ENCODE assay signal across 1 cellular context in the genomic region with DNA sequence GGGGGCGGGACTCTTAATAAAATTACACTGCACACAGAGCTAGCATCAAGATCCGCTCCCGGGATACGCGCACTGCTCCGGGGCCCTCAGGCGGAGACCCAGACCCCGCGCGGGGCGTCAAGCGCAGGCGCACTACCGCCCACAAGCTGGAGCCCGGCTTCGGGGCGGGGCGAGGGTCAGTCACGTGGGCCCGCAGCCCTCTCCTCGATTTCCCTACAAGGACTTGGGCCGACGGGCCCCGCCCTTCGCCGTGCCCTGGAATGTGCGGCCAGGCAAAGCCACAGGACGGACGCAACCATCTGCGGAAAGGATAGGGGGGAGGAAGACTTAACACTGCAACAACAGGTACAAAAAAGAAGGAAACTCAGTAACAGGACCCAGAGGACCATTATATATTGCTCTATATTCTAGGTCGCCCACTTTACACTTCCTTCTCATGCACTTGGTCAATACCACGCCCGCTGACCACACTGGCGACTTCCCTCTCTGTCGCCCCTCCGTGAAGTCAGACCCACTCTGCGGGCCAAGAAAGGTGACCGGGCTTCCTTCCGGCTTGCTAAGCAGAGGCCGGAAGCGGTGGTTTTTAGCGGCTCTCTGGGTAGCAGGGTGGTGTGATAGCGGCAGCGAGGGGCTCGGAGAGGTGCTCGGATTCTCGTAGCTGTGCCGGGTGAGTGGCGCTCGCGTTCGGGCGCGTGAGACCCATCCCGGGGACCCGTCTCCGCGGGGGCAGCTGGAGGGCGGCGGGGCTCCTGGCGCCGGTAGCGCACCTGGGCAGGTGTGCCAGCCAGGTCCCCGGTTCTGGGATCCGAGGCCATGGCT.
TF ChIP-seq lines count a peak whose summit lies in the region.

Gene MYL12A (plus strand): TSS at position 559 of the 819 bp plus-strand sequence. CDS start 5,447 bp downstream, outside the sequence.

TF ChIP-seq in HepG2, 621 proteins besides CTCF, POLR2A, EP300 and RAD21 (continued from another document and continues in another):
- TF ChIP-seq ZNF792 (CRISPR knock-in tag; IDR thresholded peaks at IDR 0.05): 0 out of 2 replicates have a peak, but pooled peaks have one; percentile 26
- TF ChIP-seq ZUFSP (CRISPR knock-in tag; IDR thresholded peaks at IDR 0.05; ENCODE audit: borderline replicate concordance): no peak
- TF ChIP-seq, protein P1, sequence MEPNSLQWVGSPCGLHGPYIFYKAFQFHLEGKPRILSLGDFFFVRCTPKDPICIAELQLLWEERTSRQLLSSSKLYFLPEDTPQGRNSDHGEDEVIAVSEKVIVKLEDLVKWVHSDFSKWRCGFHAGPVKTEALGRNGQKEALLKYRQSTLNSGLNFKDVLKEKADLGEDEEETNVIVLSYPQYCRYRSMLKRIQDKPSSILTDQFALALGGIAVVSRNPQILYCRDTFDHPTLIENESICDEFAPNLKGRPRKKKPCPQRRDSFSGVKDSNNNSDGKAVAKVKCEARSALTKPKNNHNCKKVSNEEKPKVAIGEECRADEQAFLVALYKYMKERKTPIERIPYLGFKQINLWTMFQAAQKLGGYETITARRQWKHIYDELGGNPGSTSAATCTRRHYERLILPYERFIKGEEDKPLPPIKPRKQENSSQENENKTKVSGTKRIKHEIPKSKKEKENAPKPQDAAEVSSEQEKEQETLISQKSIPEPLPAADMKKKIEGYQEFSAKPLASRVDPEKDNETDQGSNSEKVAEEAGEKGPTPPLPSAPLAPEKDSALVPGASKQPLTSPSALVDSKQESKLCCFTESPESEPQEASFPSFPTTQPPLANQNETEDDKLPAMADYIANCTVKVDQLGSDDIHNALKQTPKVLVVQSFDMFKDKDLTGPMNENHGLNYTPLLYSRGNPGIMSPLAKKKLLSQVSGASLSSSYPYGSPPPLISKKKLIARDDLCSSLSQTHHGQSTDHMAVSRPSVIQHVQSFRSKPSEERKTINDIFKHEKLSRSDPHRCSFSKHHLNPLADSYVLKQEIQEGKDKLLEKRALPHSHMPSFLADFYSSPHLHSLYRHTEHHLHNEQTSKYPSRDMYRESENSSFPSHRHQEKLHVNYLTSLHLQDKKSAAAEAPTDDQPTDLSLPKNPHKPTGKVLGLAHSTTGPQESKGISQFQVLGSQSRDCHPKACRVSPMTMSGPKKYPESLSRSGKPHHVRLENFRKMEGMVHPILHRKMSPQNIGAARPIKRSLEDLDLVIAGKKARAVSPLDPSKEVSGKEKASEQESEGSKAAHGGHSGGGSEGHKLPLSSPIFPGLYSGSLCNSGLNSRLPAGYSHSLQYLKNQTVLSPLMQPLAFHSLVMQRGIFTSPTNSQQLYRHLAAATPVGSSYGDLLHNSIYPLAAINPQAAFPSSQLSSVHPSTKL (CRISPR knock-in tag; IDR thresholded peaks at IDR 0.05): peak; percentile 35
- TF ChIP-seq WIZ (CRISPR knock-in tag; IDR thresholded peaks at IDR 0.05): no peak
- no peak for TF ChIP-seq PRMT3 (CRISPR knock-in tag; IDR thresholded peaks at IDR 0.05; ENCODE audit: borderline replicate concordance, low read depth)
- 0 out of 2 replicates have a peak, but pooled peaks have one; percentile 74 for TF ChIP-seq ZNF530 (CRISPR knock-in tag; IDR thresholded peaks at IDR 0.05; ENCODE audit: low read depth)
- peak; percentile 80 for TF ChIP-seq GATAD1 (CRISPR knock-in tag; IDR thresholded peaks at IDR 0.05)
- TF ChIP-seq BCL3 (CRISPR knock-in tag; IDR thresholded peaks at IDR 0.05): no peak; the same call in 1 of the 2 replicates
- peak; percentile 63 for TF ChIP-seq ZNF407 (CRISPR knock-in tag; IDR thresholded peaks at IDR 0.05; ENCODE audit: not compliant biosample characterization)
- no peak for TF ChIP-seq CERS6 (CRISPR knock-in tag; IDR thresholded peaks at IDR 0.05)
- TF ChIP-seq, protein P2, sequence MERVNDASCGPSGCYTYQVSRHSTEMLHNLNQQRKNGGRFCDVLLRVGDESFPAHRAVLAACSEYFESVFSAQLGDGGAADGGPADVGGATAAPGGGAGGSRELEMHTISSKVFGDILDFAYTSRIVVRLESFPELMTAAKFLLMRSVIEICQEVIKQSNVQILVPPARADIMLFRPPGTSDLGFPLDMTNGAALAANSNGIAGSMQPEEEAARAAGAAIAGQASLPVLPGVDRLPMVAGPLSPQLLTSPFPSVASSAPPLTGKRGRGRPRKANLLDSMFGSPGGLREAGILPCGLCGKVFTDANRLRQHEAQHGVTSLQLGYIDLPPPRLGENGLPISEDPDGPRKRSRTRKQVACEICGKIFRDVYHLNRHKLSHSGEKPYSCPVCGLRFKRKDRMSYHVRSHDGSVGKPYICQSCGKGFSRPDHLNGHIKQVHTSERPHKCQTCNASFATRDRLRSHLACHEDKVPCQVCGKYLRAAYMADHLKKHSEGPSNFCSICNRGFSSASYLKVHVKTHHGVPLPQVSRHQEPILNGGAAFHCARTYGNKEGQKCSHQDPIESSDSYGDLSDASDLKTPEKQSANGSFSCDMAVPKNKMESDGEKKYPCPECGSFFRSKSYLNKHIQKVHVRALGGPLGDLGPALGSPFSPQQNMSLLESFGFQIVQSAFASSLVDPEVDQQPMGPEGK (CRISPR knock-in tag; IDR thresholded peaks at IDR 0.05): no peak; the same call in 1 of the 2 replicates
- 0 out of 2 replicates have a peak, but pooled peaks have one; percentile 44 for TF ChIP-seq MIER2 (CRISPR knock-in tag; IDR thresholded peaks at IDR 0.05)
- peak; percentile 8; the same call in 1 of the 2 replicates for TF ChIP-seq PPARG (CRISPR knock-in tag; conservative IDR thresholded peaks at IDR 0.05)
- TF ChIP-seq, protein P3, sequence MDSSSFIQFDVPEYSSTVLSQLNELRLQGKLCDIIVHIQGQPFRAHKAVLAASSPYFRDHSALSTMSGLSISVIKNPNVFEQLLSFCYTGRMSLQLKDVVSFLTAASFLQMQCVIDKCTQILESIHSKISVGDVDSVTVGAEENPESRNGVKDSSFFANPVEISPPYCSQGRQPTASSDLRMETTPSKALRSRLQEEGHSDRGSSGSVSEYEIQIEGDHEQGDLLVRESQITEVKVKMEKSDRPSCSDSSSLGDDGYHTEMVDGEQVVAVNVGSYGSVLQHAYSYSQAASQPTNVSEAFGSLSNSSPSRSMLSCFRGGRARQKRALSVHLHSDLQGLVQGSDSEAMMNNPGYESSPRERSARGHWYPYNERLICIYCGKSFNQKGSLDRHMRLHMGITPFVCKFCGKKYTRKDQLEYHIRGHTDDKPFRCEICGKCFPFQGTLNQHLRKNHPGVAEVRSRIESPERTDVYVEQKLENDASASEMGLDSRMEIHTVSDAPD (CRISPR knock-in tag; IDR thresholded peaks at IDR 0.05): peak; percentile 76
- no peak for TF ChIP-seq ZNF3 (CRISPR knock-in tag; IDR thresholded peaks at IDR 0.05)
- TF ChIP-seq, protein P4, sequence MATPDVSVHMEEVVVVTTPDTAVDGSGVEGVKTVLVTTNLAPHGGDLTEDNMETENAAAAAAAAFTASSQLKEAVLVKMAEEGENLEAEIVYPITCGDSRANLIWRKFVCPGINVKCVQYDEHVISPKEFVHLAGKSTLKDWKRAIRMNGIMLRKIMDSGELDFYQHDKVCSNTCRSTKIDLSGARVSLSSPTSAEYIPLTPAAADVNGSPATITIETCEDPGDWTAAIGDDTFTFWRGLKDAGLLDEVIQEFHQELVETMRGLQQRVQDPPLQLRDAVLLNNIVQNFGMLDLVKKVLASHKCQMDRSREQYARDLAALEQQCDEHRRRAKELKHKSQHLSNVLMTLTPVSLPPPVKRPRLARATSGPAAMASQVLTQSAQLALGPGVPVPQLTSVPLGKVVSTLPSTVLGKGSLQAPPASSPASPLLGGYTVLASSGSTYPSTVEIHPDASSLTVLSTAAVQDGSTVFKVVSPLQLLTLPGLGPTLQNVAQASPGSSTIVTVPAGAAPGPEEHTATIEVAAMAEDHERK (CRISPR knock-in tag; IDR thresholded peaks at IDR 0.05; ENCODE audit: low read depth): no peak
- no peak for TF ChIP-seq ZNF484 (CRISPR knock-in tag; IDR thresholded peaks at IDR 0.05; ENCODE audit: borderline replicate concordance, low read depth)
- 0 out of 2 replicates have a peak, but pooled peaks have one; percentile 62 for TF ChIP-seq NFKB2 (CRISPR knock-in tag; IDR thresholded peaks at IDR 0.05; ENCODE audit: borderline replicate concordance)
- peak; percentile 76 for TF ChIP-seq HIVEP1 (CRISPR knock-in tag; IDR thresholded peaks at IDR 0.05)
- TF ChIP-seq FUBP1 (CRISPR knock-in tag; IDR thresholded peaks at IDR 0.05; ENCODE audit: borderline replicate concordance): no peak
- TF ChIP-seq SAP130 (CRISPR knock-in tag; IDR thresholded peaks at IDR 0.05; ENCODE audit: low read depth): peak; percentile 92
- no peak for TF ChIP-seq ZNF124 (CRISPR knock-in tag; IDR thresholded peaks at IDR 0.05)
- no peak for TF ChIP-seq ZSCAN12 (CRISPR knock-in tag; IDR thresholded peaks at IDR 0.05)
